17 cellular contexts compared by ENCODE assay signal in genomic region chr9:108271236-108271635, GRCh38.
A peak's percentile ranks its signal among the peaks of the same experiment; 100 is the strongest.
DNase-seq lines count a peak whose midpoint lies in the region; ATAC-seq and TF ChIP-seq lines count a peak whose summit lies in the region.
"Had no signal": no experiment of that assay in that cellular context is flagged by ENCODE, and none has a peak within 500 bp of the region (broad histone marks: within the 10 kb centered on the region; RNA-seq: fewer than 3 reads in every experiment).

No MANE protein-coding gene starts in this region.

- no peak for TF ChIP-seq POLR2A in gastroesophageal sphincter (IDR thresholded peaks at IDR 0.05)

- no peaks in the 10 kb centered on the region; a peak in 1 of 4 replicates for H3K4me1 ChIP-seq in SK-N-SH (ENCODE audit: control insufficient read depth in 1 of 2, insufficient read depth in 2 of 2, low read depth in 1 of 2, low read length in 1 of 2)
- H3K4me1 ChIP-seq in mesenchymal stem cell (ENCODE audit: control insufficient read depth, insufficient read depth, low read depth, low read length) = no peaks in the 10 kb centered on the region
- no peaks in the 10 kb centered on the region for H3K4me1 ChIP-seq in gastroesophageal sphincter

- H3K4ac ChIP-seq in mesenchymal stem cell (ENCODE audit: low read depth in 1 of 2, low read length in 2 of 2) = no peak overlapping the region

- WGBS in SK-N-SH (ENCODE audit: low lambda C conversion rate) = 39% methylated on average over 7 of the region's 7 CpGs
- WGBS in mesenchymal stem cell = 96% methylated on average over 4 of the region's 7 CpGs
- WGBS in gastroesophageal sphincter (ENCODE audit: low coverage in 1 of 2), 2 donors = 81 to 100% methylated on average over 2 to 6 of the region's 7 CpGs

- H2BK15ac ChIP-seq in mesenchymal stem cell (ENCODE audit: low read depth, poor library complexity, severe bottlenecking) = peak overlapping the region; percentile 4

- H3K9me3 Mint-ChIP-seq in type B pancreatic cell = peaks cover 11% of the 10 kb centered on the region
- H3K9me3 Mint-ChIP-seq in effector memory CD8-positive, alpha-beta T cell = peaks cover 15 to 34% of the 10 kb centered on the region in 2 donors
- H3K9me3 Mint-ChIP-seq: memory B cell had no signal

- no peaks in the 10 kb centered on the region for H3K79me2 ChIP-seq in SK-N-SH (ENCODE audit: insufficient read depth)

- H4K8ac ChIP-seq in mesenchymal stem cell (ENCODE audit: low read length) = no peak overlapping the region

- peak overlapping the region; percentile 97 for H3K27ac Mint-ChIP-seq in type B pancreatic cell
- no peak overlapping the region for H3K27ac Mint-ChIP-seq in effector memory CD8-positive, alpha-beta T cell
- H3K27ac Mint-ChIP-seq: activated CD4-positive, alpha-beta T cell treated with anti-CD3 and anti-CD28 coated beads for 36 hours; IgD-negative memory B cell; memory B cell had no signal

- no peaks in the 10 kb centered on the region for H3F3A ChIP-seq in SK-N-SH (replicated peaks; ENCODE audit: insufficient read depth)

- no peak overlapping the region for H3K23ac ChIP-seq in mesenchymal stem cell (ENCODE audit: low read length in 2 of 2)

- no peak for TF ChIP-seq CTCF in SK-N-SH (IDR thresholded peaks at IDR 0.05)
- no peak for TF ChIP-seq CTCF in WERI-Rb-1 (IDR thresholded peaks at IDR 0.05; ENCODE audit: low read depth, low read length)
- TF ChIP-seq CTCF in type B pancreatic cell (conservative IDR thresholded peaks at IDR 0.05) = no peak
- no peak for TF ChIP-seq CTCF in gastroesophageal sphincter (IDR thresholded peaks at IDR 0.05)

- no peak overlapping the region for H4K91ac ChIP-seq in mesenchymal stem cell (ENCODE audit: low read length)

- H3K4me2 ChIP-seq in SK-N-SH (0 out of 2 replicates have a peak overlapping the region, but pooled peaks have one; percentile 63), mesenchymal stem cell (ENCODE audit: low read length, poor library complexity, severe bottlenecking) (no peak overlapping the region)

- H3K27me3 Mint-ChIP-seq in type B pancreatic cell = no peaks in the 10 kb centered on the region
- no peaks in the 10 kb centered on the region for H3K27me3 Mint-ChIP-seq in effector memory CD8-positive, alpha-beta T cell
- H3K27me3 Mint-ChIP-seq: activated CD4-positive, alpha-beta T cell treated with anti-CD3 and anti-CD28 coated beads for 36 hours had no signal

- H2BK120ac ChIP-seq in mesenchymal stem cell (ENCODE audit: low read depth, low read length) = no peak overlapping the region

- H3K4me1 Mint-ChIP-seq in type B pancreatic cell (ENCODE audit: unreplicated experiment) = peaks cover 37% of the 10 kb centered on the region
- no peaks in the 10 kb centered on the region for H3K4me1 Mint-ChIP-seq in effector memory CD8-positive, alpha-beta T cell (ENCODE audit: low read depth in 2 of 2)
- H3K4me1 Mint-ChIP-seq: activated CD4-positive, alpha-beta T cell treated with anti-CD3 and anti-CD28 coated beads for 36 hours; IgD-negative memory B cell had no signal

- DNase-seq in SK-N-SH (no peak), WERI-Rb-1 (peak; percentile 30), mesenchymal stem cell (no peak), type B pancreatic cell (ENCODE audit: extremely low spot score, unreplicated experiment) (no peak)
- DNase-seq in effector memory CD8-positive, alpha-beta T cell = no peak
- DNase-seq: activated CD4-positive, alpha-beta T cell treated with anti-CD3 and anti-CD28 coated beads for 36 hours; activated gamma-delta T cell; amygdala; right cardiac atrium; stimulated activated CD4-positive, alpha-beta T cell treated with anti-CD3 and anti-CD28 coated beads, Interleukin-2, amount 100 ng/mL, for 24 hours; substantia nigra; T-helper 9 cell had no signal

- H3K14ac ChIP-seq in mesenchymal stem cell (ENCODE audit: low read length in 2 of 2) = no peak overlapping the region

- H2AK5ac ChIP-seq in mesenchymal stem cell (ENCODE audit: low read length, severe bottlenecking) = peak overlapping the region; percentile 76

- no peaks in the 10 kb centered on the region; the same call in 1 of the 2 replicates for H3K27me3 ChIP-seq in SK-N-SH (ENCODE audit: insufficient read depth)
- H3K27me3 ChIP-seq in WERI-Rb-1 (ENCODE audit: insufficient read depth, low read depth, severe bottlenecking) = no peaks in the 10 kb centered on the region
- H3K27me3 ChIP-seq in mesenchymal stem cell (ENCODE audit: control insufficient read depth in 1 of 2, insufficient read depth in 1 of 2, low read length in 2 of 2) = peaks cover 0 to 7% of the 10 kb centered on the region in 2 experiments
- H3K27me3 ChIP-seq in gastroesophageal sphincter = no peaks in the 10 kb centered on the region

- H2AFZ ChIP-seq in SK-N-SH (ENCODE audit: low read depth) (no peak overlapping the region), mesenchymal stem cell (ENCODE audit: low read depth, low read length) (no peak overlapping the region)

- H3K4me3 ChIP-seq in SK-N-SH (ENCODE audit: low read depth in 2 of 2, low read length in 1 of 2) (no peak overlapping the region), WERI-Rb-1 (ENCODE audit: low read depth, low read length) (no peak overlapping the region), mesenchymal stem cell (ENCODE audit: insufficient read depth in 1 of 2, low read depth in 1 of 2, low read length in 2 of 2) (no peak overlapping the region), gastroesophageal sphincter (no peak overlapping the region)

- POLR2A ChIA-PET in SK-N-SH (lab: Yijun Ruan, JAX) = no interaction called here

- H3K36me3 ChIP-seq in SK-N-SH (replicated peaks in 1 of 2; ENCODE audit: control insufficient read depth in 1 of 2, insufficient read depth in 2 of 2, low read length in 1 of 2) = no peaks in the 10 kb centered on the region
- no peaks in the 10 kb centered on the region for H3K36me3 ChIP-seq in WERI-Rb-1
- no peaks in the 10 kb centered on the region for H3K36me3 ChIP-seq in mesenchymal stem cell (ENCODE audit: control insufficient read depth in 1 of 2, insufficient read depth in 2 of 2, low read depth in 1 of 2, low read length in 2 of 2)
- H3K36me3 ChIP-seq in gastroesophageal sphincter = no peaks in the 10 kb centered on the region

- ATAC-seq in SK-N-SH treated with all-trans-retinoic acid at 6 μM for 48 hours (no peak), gastroesophageal sphincter (no peak), HG02981 (IDR thresholded peaks at IDR 0.05; ENCODE audit: unreplicated experiment) (no peak)
- ATAC-seq in effector memory CD8-positive, alpha-beta T cell (replicated peaks) = no peak
- ATAC-seq: activated CD4-positive, alpha-beta T cell treated with anti-CD3 and anti-CD28 coated beads for 36 hours had no signal

- no peaks in the 10 kb centered on the region for H3K9me2 ChIP-seq in SK-N-SH

- H3K27ac ChIP-seq in SK-N-SH (ENCODE audit: low read depth in 2 of 2, low read length in 1 of 2) = no peak overlapping the region
- H3K27ac ChIP-seq in WERI-Rb-1 = peak overlapping the region; percentile 57; the same call in 1 of the 2 replicates
- H3K27ac ChIP-seq in mesenchymal stem cell (ENCODE audit: low read length, poor library complexity, severe bottlenecking) = no peak overlapping the region
- H3K27ac ChIP-seq in gastroesophageal sphincter = no peak overlapping the region

- no peaks in the 10 kb centered on the region for H3K9me3 ChIP-seq in SK-N-SH
- H3K9me3 ChIP-seq in WERI-Rb-1 (ENCODE audit: severe bottlenecking) = no peaks in the 10 kb centered on the region
- no peaks in the 10 kb centered on the region for H3K9me3 ChIP-seq in mesenchymal stem cell (ENCODE audit: control insufficient read depth, low read length)
- H3K9me3 ChIP-seq in gastroesophageal sphincter = no peaks in the 10 kb centered on the region

- no peak for TF ChIP-seq EP300 in SK-N-SH (IDR thresholded peaks at IDR 0.05; ENCODE audit: borderline replicate concordance in 1 of 2, low read depth in 1 of 2, low read length in 1 of 2)
- no peak for TF ChIP-seq EP300 in gastroesophageal sphincter (IDR thresholded peaks at IDR 0.05)

- H3K4me3 Mint-ChIP-seq in type B pancreatic cell = peak overlapping the region; percentile 81
- H3K4me3 Mint-ChIP-seq in effector memory CD8-positive, alpha-beta T cell = no peak overlapping the region
- H3K4me3 Mint-ChIP-seq: activated CD4-positive, alpha-beta T cell treated with anti-CD3 and anti-CD28 coated beads for 36 hours; IgD-negative memory B cell; memory B cell had no signal

- H3K9ac ChIP-seq in SK-N-SH = no peak overlapping the region
- H3K9ac ChIP-seq in mesenchymal stem cell (ENCODE audit: low read length) = peak overlapping the region; percentile 93

- no peaks in the 10 kb centered on the region for H3K79me1 ChIP-seq in mesenchymal stem cell (replicated peaks; ENCODE audit: low read length, poor library complexity, severe bottlenecking)

- H4K20me1 ChIP-seq in SK-N-SH (ENCODE audit: insufficient read depth) = no peaks in the 10 kb centered on the region

- TF ChIP-seq RAD21 in SK-N-SH (IDR thresholded peaks at IDR 0.05; ENCODE audit: low read length) = no peak

- CTCF ChIA-PET in SK-N-SH (lab: Yijun Ruan, JAX) = interaction anchor here (1.2 to 3.1 kb wide), 2 partner anchors 12 to 440 kb away, joined by 3 to 11 read pairs; no protein-coding TSS in a partner anchor

- H3K36me3 Mint-ChIP-seq in type B pancreatic cell = no peaks in the 10 kb centered on the region
- H3K36me3 Mint-ChIP-seq in effector memory CD8-positive, alpha-beta T cell (ENCODE audit: insufficient read depth) = peaks cover 3% of the 10 kb centered on the region
- H3K36me3 Mint-ChIP-seq: IgD-negative memory B cell, memory B cell had no signal

- no peak overlapping the region for H3K18ac ChIP-seq in mesenchymal stem cell (ENCODE audit: low read depth in 1 of 2, low read length in 2 of 2)

- H2BK5ac ChIP-seq in mesenchymal stem cell (ENCODE audit: low read depth, low read length, poor library complexity, severe bottlenecking) = no peak overlapping the region

- peak overlapping the region; percentile 21 to 41 for H2BK12ac ChIP-seq in mesenchymal stem cell (ENCODE audit: low read length in 2 of 2)

TF ChIP-seq in SK-N-SH, 30 proteins besides CTCF, POLR2A, EP300 and RAD21 (continues in another document):
- TF ChIP-seq TCF12 (IDR thresholded peaks at IDR 0.05) (no peak), TAF1 (IDR thresholded peaks at IDR 0.05; ENCODE audit: borderline replicate concordance, low read depth, low read length) (no peak), RCOR1 (IDR thresholded peaks at IDR 0.05; ENCODE audit: low read length) (no peak)

TF ChIP-seq in SK-N-SH treated with all-trans-retinoic acid at 6 μM for 48 hours, 23 proteins besides CTCF, POLR2A, EP300 and RAD21 (continues in another document):
- TF ChIP-seq ZNF8 (CRISPR knock-in tag; IDR thresholded peaks at IDR 0.05) (no peak), RARB (CRISPR knock-in tag; IDR thresholded peaks at IDR 0.05) (no peak), ZC3H10 (CRISPR knock-in tag; IDR thresholded peaks at IDR 0.05) (no peak), TOX (CRISPR knock-in tag; IDR thresholded peaks at IDR 0.05; ENCODE audit: borderline replicate concordance) (no peak), ARNTL (CRISPR knock-in tag; IDR thresholded peaks at IDR 0.05; ENCODE audit: borderline replicate concordance, low read depth) (no peak)
